Comparison of ENCODE assay signal across 8 cellular contexts in the genomic region with DNA sequence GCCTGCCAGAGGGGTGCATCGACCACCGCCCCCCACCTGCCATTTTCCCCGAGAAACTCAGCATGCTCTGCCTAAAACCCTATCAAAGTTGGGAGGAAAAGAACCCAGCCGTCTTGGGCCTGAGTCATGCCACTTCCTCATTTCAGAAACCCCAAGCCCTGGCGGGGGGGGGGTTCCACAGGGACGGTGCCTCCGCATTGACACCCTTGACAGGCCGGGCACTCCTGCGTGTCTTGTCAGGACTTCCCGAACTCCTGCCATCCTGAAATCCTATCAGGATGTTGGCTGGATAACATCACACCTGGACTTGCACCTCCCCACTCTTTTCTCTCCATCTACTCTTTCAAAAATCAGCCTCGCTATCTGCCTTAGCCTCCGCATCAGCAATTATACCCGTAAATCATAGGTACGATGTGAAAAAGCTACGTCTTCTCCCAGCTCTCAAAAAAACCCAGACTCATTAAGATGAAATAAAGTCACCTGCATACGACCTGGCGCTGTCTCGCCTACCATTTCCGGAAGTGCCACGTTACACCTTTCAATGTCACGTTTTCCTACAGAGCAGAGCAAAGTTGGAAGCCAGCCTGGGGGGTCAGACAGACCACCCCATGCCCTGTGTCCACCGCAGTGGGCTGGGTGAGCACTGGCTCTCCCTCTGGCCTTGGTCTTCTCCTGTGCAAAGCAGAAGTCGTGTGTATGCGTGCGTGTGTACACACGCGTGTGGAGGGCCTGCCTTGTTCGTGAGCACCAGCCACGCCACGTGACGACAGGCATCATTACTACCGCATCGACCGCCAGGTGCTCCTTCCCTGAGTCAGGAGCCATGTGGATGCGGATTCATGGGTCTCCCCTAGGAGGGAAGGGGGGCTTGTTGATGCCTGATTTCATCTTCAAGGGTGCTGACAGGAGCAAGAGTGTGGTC.
DNase-seq lines count a peak whose midpoint lies in the region; ATAC-seq lines count a peak whose summit lies in the region.

No MANE protein-coding gene starts in this region.

- peak; percentile 57 for ATAC-seq in GM18502 (IDR thresholded peaks at IDR 0.05; ENCODE audit: poor library complexity, unreplicated experiment)
- ATAC-seq in HG03045 (IDR thresholded peaks at IDR 0.05; ENCODE audit: unreplicated experiment), result peak; percentile 48

- DNase-seq in SKM-1 (lab: John Stamatoyannopoulos, UW; ENCODE audit: unreplicated experiment) (peak; percentile 53), kidney glomerular epithelial cell (lab: John Stamatoyannopoulos, UW) (peak; percentile 9), NCI-H774 (lab: John Stamatoyannopoulos, UW) (no peak), putamen (ENCODE audit: low spot score) (no peak)
- peak; percentile 14 for DNase-seq in activated naive CD8-positive, alpha-beta T cell treated with anti-CD3 and anti-CD28 coated beads, Interleukin-2, amount 50 U/mL, for 16 hours (ENCODE audit: low read depth, low spot score)
- DNase-seq in stimulated activated CD4-positive, alpha-beta T cell treated with anti-CD3 and anti-CD28 coated beads, TNF-alpha, amount 100 ng/mL, for 1 hour (ENCODE audit: low read depth in 3 of 3, low spot score in 1 of 3), result peak in 2 of 3 donors; percentile 21 to 43

Comparison
In these comparisons a context has a peak if more than half of its experiments do, and no peak if none do; other contexts are left out.
1. DNase-seq: peak in SKM-1 (single experiment), activated naive CD8-positive, alpha-beta T cell treated with anti-CD3 and anti-CD28 coated beads, Interleukin-2, amount 50 U/mL, for 16 hours (single experiment), kidney glomerular epithelial cell (single experiment) and stimulated activated CD4-positive, alpha-beta T cell treated with anti-CD3 and anti-CD28 coated beads, TNF-alpha, amount 100 ng/mL, for 1 hour (2 of 3); none in NCI-H774 (single experiment) and putamen (single experiment).